In the genomic region with DNA sequence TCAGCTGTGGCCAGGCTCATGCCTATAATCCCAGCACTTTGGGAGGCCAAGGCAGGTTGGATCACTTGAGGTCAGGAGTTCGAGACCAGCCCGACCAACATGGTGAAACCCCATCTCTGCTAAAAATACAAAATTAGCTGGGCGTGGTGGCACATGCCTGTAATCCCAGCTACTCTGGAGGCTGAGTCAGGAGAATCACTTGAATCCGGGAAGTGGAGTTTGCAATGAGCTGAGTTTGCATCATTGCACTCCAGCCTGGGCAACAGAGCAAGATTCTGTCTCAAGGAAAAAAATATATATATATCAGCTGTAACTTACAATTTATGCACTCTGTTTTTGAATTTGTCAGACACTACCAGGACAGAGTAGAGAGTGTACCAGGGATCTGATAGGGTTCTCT, we compare ENCODE assay signal across 7 cellular contexts. TPM values are rescaled to one million over a fixed set of nuclear protein-coding genes. Genes with fewer than 3 reads are reported as not detected.
"Had no signal": no experiment of that assay in that cellular context is flagged by ENCODE, and none has a peak within 500 bp of the region (broad histone marks: within the 10 kb centered on the region; RNA-seq: fewer than 3 reads in every experiment).

No MANE protein-coding gene starts in this region.

RNA-seq across cellular contexts. Expression of a gene that starts 5.8 kb away (rescaled TPM):
- total RNA-seq: left colon; mucosa of descending colon; naive thymus-derived CD8-positive, alpha-beta T cell; neural crest cell; posterior vena cava; right atrium auricular region; right lobe of liver had no signal
